15 cellular contexts compared by ENCODE assay signal in genomic region chr10:117186832-117187615, GRCh38. TPM values are rescaled to one million over a fixed set of nuclear protein-coding genes. Genes with fewer than 3 reads are reported as not detected.
DNase-seq lines count a peak whose midpoint lies in the region; ATAC-seq and TF ChIP-seq lines count a peak whose summit lies in the region.
"Had no signal": no experiment of that assay in that cellular context is flagged by ENCODE, and none has a peak within 500 bp of the region (broad histone marks: within the 10 kb centered on the region; RNA-seq: fewer than 3 reads in every experiment).

No MANE protein-coding gene starts in this region.

- in situ Hi-C loops in SK-MEL-5 (cut with HindIII; ENCODE audit: low pct_unique_long_range_greater_than_20kb, low sequenced_read_pairs), result loop anchor here (25.0 kb wide), 1 partner anchor 500 kb away; no protein-coding TSS in a partner anchor

- TF ChIP-seq CTCF in foreskin fibroblast (IDR thresholded peaks at IDR 0.05; ENCODE audit: low read depth, low read length) (no peak), mucosa of descending colon (IDR thresholded peaks at IDR 0.05) (no peak)

- H3K4me1 ChIP-seq in mucosa of descending colon (ENCODE audit: low read depth), result no peaks in the 10 kb centered on the region

- peak; percentile 49 for DNase-seq in AG20443 (ENCODE audit: low spot score)
- DNase-seq in HT-29 (ENCODE audit: low spot score), result peak; percentile 79
- DNase-seq in SK-MEL-5 (ENCODE audit: low read depth, low spot score), result peak; percentile 36
- peak; percentile 51 to 71 for DNase-seq in foreskin fibroblast
- DNase-seq in NCI-H1930 (lab: John Stamatoyannopoulos, UW), result no peak
- DNase-seq in NCI-H510A treated with DMSO at 0.1 percent for 48 hours (lab: John Stamatoyannopoulos, UW), result no peak
- no peak for DNase-seq in mucosa of descending colon
- DNase-seq: activated CD8-positive, alpha-beta memory T cell treated with anti-CD3 and anti-CD28 coated beads, Interleukin-2, amount 50 U/mL, for 48 hours; immature natural killer cell; NCI-H510A; nucleus accumbens; stimulated activated naive B cell treated with anti-CD40 and anti-IgM and Interleukin-4, amounts not matched to agents 10 μg/mL and 1 μg/mL and 100 μg/mL, for 72 hours had no signal

- no peaks in the 10 kb centered on the region for H3K9me3 ChIP-seq in mucosa of descending colon

- intact Hi-C loops in mucosa of descending colon (cut with DNase I, micrococcal nuclease), result no loop called here

- no peaks in the 10 kb centered on the region for H3K36me3 ChIP-seq in mucosa of descending colon (ENCODE audit: low read depth)

- ATAC-seq in mucosa of descending colon, result no peak
- ATAC-seq in GM21786 (IDR thresholded peaks at IDR 0.05; ENCODE audit: unreplicated experiment), result no peak

- H3K4me3 ChIP-seq in foreskin fibroblast (ENCODE audit: low read depth in 1 of 2, low read length in 2 of 2) (no peak overlapping the region), mucosa of descending colon (no peak overlapping the region)

RNA-seq across cellular contexts. Expression of gene KCNK18, which starts 10.3 kb away (rescaled TPM):
- total RNA-seq in HT-29 (2014; rRNA removed; shearing (Covaris generic)), result not detected in 2 replicates
- total RNA-seq in SK-MEL-5 (2014; rRNA removed; shearing (Covaris generic)), result not detected in 2 replicates
- not detected in 2 replicates for polyA plus RNA-seq in SK-MEL-5 (2015; cell fraction: cytosol; rRNA removed)
- not detected in 2 replicates for polyA plus RNA-seq in SK-MEL-5 (2015; cell fraction: nucleus; rRNA removed)
- total RNA-seq in mucosa of descending colon, result not detected
- total RNA-seq: T-helper 1 cell treated with Interleukin-12 subunit alpha and Interleukin-12 subunit beta and Interleukin-4 antibody, amounts not matched to agents 30 ng/mL and 1 ng/mL, for 36 hours had no signal
- polyA plus RNA-seq: CD14-positive monocyte, immature natural killer cell had no signal

RNA-seq across cellular contexts. Expression of gene VAX1, which starts 49.0 kb away (rescaled TPM):
- not detected in 2 replicates for total RNA-seq in HT-29 (2014; rRNA removed; shearing (Covaris generic))
- 1.1 and 1.3 TPM in 2 replicates for total RNA-seq in SK-MEL-5 (2014; rRNA removed; shearing (Covaris generic))
- 2.0 and 2.6 TPM in 2 replicates for polyA plus RNA-seq in SK-MEL-5 (2015; cell fraction: cytosol; rRNA removed)
- 2.3 and 2.7 TPM in 2 replicates for polyA plus RNA-seq in SK-MEL-5 (2015; cell fraction: nucleus; rRNA removed)
- total RNA-seq in mucosa of descending colon, result not detected
- total RNA-seq: T-helper 1 cell treated with Interleukin-12 subunit alpha and Interleukin-12 subunit beta and Interleukin-4 antibody, amounts not matched to agents 30 ng/mL and 1 ng/mL, for 36 hours had no signal
- polyA plus RNA-seq: CD14-positive monocyte, immature natural killer cell had no signal

RNA-seq across cellular contexts. Expression of gene SLC18A2, which starts 53.9 kb away (rescaled TPM):
- not detected in 2 replicates for total RNA-seq in HT-29 (2014; rRNA removed; shearing (Covaris generic))
- 0.11 TPM in 1 of 2 replicates, not detected in the other for total RNA-seq in SK-MEL-5 (2014; rRNA removed; shearing (Covaris generic))
- polyA plus RNA-seq in SK-MEL-5 (2015; cell fraction: cytosol; rRNA removed), result not detected in 2 replicates
- 0.04 TPM in 1 of 2 replicates, not detected in the other for polyA plus RNA-seq in SK-MEL-5 (2015; cell fraction: nucleus; rRNA removed)
- 1 to 10 TPM in 2 of 3 donors, under 1 TPM in 1; 0.29 to 1.9 (median 1.6) TPM for total RNA-seq in mucosa of descending colon
- total RNA-seq: T-helper 1 cell treated with Interleukin-12 subunit alpha and Interleukin-12 subunit beta and Interleukin-4 antibody, amounts not matched to agents 30 ng/mL and 1 ng/mL, for 36 hours had no signal

Comparison
In these comparisons a context has a peak if more than half of its experiments do, and no peak if none do; other contexts are left out.
1. DNase-seq: peak in AG20443 (single experiment), HT-29 (single experiment), SK-MEL-5 (single experiment) and foreskin fibroblast (2 of 2); none in NCI-H1930 (0 of 2), NCI-H510A treated with DMSO at 0.1 percent for 48 hours (single experiment) and mucosa of descending colon (0 of 3).